12 cellular contexts compared by ENCODE assay signal in genomic region chr3:194690501-194691372, GRCh38. TPM values are rescaled to one million over a fixed set of nuclear protein-coding genes. Genes with fewer than 3 reads are reported as not detected.
DNase-seq lines count a peak whose midpoint lies in the region; ATAC-seq and TF ChIP-seq lines count a peak whose summit lies in the region.
"Had no signal": no experiment of that assay in that cellular context is flagged by ENCODE, and none has a peak within 500 bp of the region (broad histone marks: within the 10 kb centered on the region; RNA-seq: fewer than 3 reads in every experiment).

No MANE protein-coding gene starts in this region.

- H3K9me3 Mint-ChIP-seq in type B pancreatic cell, result no peaks in the 10 kb centered on the region
- H3K9me3 Mint-ChIP-seq: central memory CD8-positive, alpha-beta T cell; T-cell had no signal

- peak overlapping the region; percentile 18 for H3K4me3 Mint-ChIP-seq in type B pancreatic cell
- H3K4me3 Mint-ChIP-seq: T-cell had no signal

- peak overlapping the region; percentile 29 for H3K27ac Mint-ChIP-seq in type B pancreatic cell

- H3K4me3 ChIP-seq in cardiac muscle cell (no peak overlapping the region), gastroesophageal sphincter (no peak overlapping the region)

- TF ChIP-seq POLR2A in gastroesophageal sphincter (IDR thresholded peaks at IDR 0.05), result no peak

- TF ChIP-seq CTCF in cardiac muscle cell (IDR thresholded peaks at IDR 0.05; ENCODE audit: low read depth, low read length) (no peak), gastroesophageal sphincter (IDR thresholded peaks at IDR 0.05) (no peak), type B pancreatic cell (conservative IDR thresholded peaks at IDR 0.05) (no peak)

- peak overlapping the region; percentile 20 for H3K27ac ChIP-seq in cardiac muscle cell
- H3K27ac ChIP-seq in gastroesophageal sphincter, result peak overlapping the region in 3 of 4 donors; percentile 1 to 41 (median 26)
- H3K27ac ChIP-seq: neutrophil had no signal

- H3K36me3 ChIP-seq in cardiac muscle cell (no peaks in the 10 kb centered on the region), gastroesophageal sphincter (no peaks in the 10 kb centered on the region)
- H3K36me3 ChIP-seq: neutrophil had no signal

- peaks cover 38% of the 10 kb centered on the region for H3K4me1 Mint-ChIP-seq in type B pancreatic cell (ENCODE audit: unreplicated experiment)

- H3K9me3 ChIP-seq in cardiac muscle cell (ENCODE audit: low read depth) (no peaks in the 10 kb centered on the region), gastroesophageal sphincter (no peaks in the 10 kb centered on the region)
- H3K9me3 ChIP-seq: neutrophil had no signal

- no peak for TF ChIP-seq EP300 in gastroesophageal sphincter (IDR thresholded peaks at IDR 0.05)

- H3K27me3 Mint-ChIP-seq in type B pancreatic cell, result peaks cover 35% of the 10 kb centered on the region
- H3K27me3 Mint-ChIP-seq: central memory CD8-positive, alpha-beta T cell had no signal

- 61 to 67% methylated on average over 4 to 8 of the region's 8 CpGs for WGBS in gastroesophageal sphincter (ENCODE audit: low coverage in 1 of 2), 2 donors

- H3K4me1 ChIP-seq in cardiac muscle cell (ENCODE audit: low read depth) (peaks cover 14% of the 10 kb centered on the region), gastroesophageal sphincter (peaks cover 0 to 43% (median 17%) of the 10 kb centered on the region in 3 donors)

- DNase-seq in cardiac muscle cell (ENCODE audit: low read depth in 1 of 2, low spot score in 1 of 2) (peak in 1 of 2 donors; percentile 36), Right ventricle myocardium inferior (ENCODE audit: missing footprints) (no peak), NCI-H524 treated with DMSO at 0.1 percent for 48 hours (lab: John Stamatoyannopoulos, UW) (peak; percentile 5), type B pancreatic cell (ENCODE audit: extremely low spot score, unreplicated experiment) (no peak), medulla oblongata (ENCODE audit: extremely low spot score) (no peak), NCI-H526 (lab: John Stamatoyannopoulos, UW) (no peak), NCI-H2081 treated with DMSO at 0.1 percent for 48 hours (lab: John Stamatoyannopoulos, UW) (no peak)
- DNase-seq: NCI-H1694, T-cell had no signal

- no peak for ATAC-seq in Right ventricle myocardium inferior
- ATAC-seq in gastroesophageal sphincter, result no peak
- ATAC-seq: T-cell had no signal

- no peaks in the 10 kb centered on the region for H3K36me3 Mint-ChIP-seq in type B pancreatic cell
- H3K36me3 Mint-ChIP-seq: T-cell had no signal

- intact Hi-C loops in Right ventricle myocardium inferior (cut with DNase I), result no loop called here

- H3K27me3 ChIP-seq in cardiac muscle cell, result no peaks in the 10 kb centered on the region
- H3K27me3 ChIP-seq in gastroesophageal sphincter, result peaks cover 3% of the 10 kb centered on the region

RNA-seq across cellular contexts. Expression of gene FAM43A, which starts 5.1 kb away (rescaled TPM):
- 11.9 and 18.3 TPM in 2 replicates for total RNA-seq in cardiac muscle cell
- 4.9 and 13.7 TPM in 2 replicates for polyA plus RNA-seq in cardiac muscle cell
- total RNA-seq in Right ventricle myocardium inferior, result 15.7 TPM
- total RNA-seq in gastroesophageal sphincter, result 10 to 100 TPM; 15.9 to 36.3 (median 23.8) TPM
- total RNA-seq in type B pancreatic cell (ENCODE audit: low replicate concordance), result 9.3 and 13.9 TPM in 2 replicates

RNA-seq across cellular contexts. Expression of gene LSG1, which starts 18.7 kb away (rescaled TPM):
- 15.7 and 22.5 TPM in 2 replicates for total RNA-seq in cardiac muscle cell
- 20.3 and 31.5 TPM in 2 replicates for polyA plus RNA-seq in cardiac muscle cell
- total RNA-seq in Right ventricle myocardium inferior, result 20.9 TPM
- 10 to 100 TPM; 23.0 to 30.3 (median 28.3) TPM for total RNA-seq in gastroesophageal sphincter
- total RNA-seq in type B pancreatic cell (ENCODE audit: low replicate concordance), result 43.8 and 45.3 TPM in 2 replicates

RNA-seq across cellular contexts. Expression of gene TMEM44, which starts 57.5 kb away (rescaled TPM):
- total RNA-seq in cardiac muscle cell (14.1 and 16.2 TPM in 2 replicates), Right ventricle myocardium inferior (6.1 TPM), gastroesophageal sphincter (1 to 10 TPM; 4.4 to 8.8 (median 7.4) TPM), type B pancreatic cell (ENCODE audit: low replicate concordance) (7.9 and 22.8 TPM in 2 replicates)
- polyA plus RNA-seq in cardiac muscle cell, result 18.7 and 19.2 TPM in 2 replicates
